Comparison of ENCODE assay signal across 20 cellular contexts in the genomic region with DNA sequence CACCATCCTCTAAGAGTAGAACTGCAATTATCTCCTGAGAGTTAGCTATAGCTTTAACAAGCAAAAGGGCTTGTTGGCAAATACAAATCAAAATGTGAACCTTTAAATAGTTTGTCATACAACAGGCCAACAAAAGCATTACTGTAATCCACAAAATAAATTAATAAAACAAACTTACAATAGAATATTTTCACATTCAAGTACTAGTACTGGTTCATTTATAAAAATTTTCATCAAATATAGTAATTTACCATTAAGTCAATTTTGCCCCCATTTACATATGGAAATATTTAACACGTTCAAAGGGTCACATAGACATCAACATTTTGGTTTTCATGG. TPM values are rescaled to one million over a fixed set of nuclear protein-coding genes. Genes with fewer than 3 reads are reported as not detected.
DNase-seq lines count a peak whose midpoint lies in the region; ATAC-seq and TF ChIP-seq lines count a peak whose summit lies in the region.
"Had no signal": no experiment of that assay in that cellular context is flagged by ENCODE, and none has a peak within 500 bp of the region (broad histone marks: within the 10 kb centered on the region; RNA-seq: fewer than 3 reads in every experiment).

No MANE protein-coding gene starts in this region.

- no peak for TF ChIP-seq POLR2A in lower leg skin (IDR thresholded peaks at IDR 0.05)

- peaks cover 66% of the 10 kb centered on the region for H3K4me1 Mint-ChIP-seq in activated naive CD4-positive, alpha-beta T cell treated with anti-CD3 and anti-CD28 coated beads, Interleukin-2, amount 50 U/mL, for 24 hours
- peaks cover 26% of the 10 kb centered on the region for H3K4me1 Mint-ChIP-seq in activated T-helper 17 cell treated with anti-CD3 and anti-CD28 coated beads, Interleukin-2, amount 50 U/mL, for 72 hours
- peaks cover 13% of the 10 kb centered on the region for H3K4me1 Mint-ChIP-seq in memory B cell
- peaks cover 9 to 40% of the 10 kb centered on the region in 2 donors for H3K4me1 Mint-ChIP-seq in stimulated activated naive B cell treated with anti-CD40 and anti-IgM and Interleukin-4, amounts not matched to agents 10 μg/mL and 1 μg/mL and 100 μg/mL, for 72 hours

- no peak overlapping the region for H3K4me3 ChIP-seq in lower leg skin (ENCODE audit: low read depth, poor library complexity, severe bottlenecking)
- H3K4me3 ChIP-seq: BLaER1 treated with 17β-estradiol and CSF1 and Interleukin-3, amounts not matched to agents 10 nM and 100 nM; right atrium auricular region; thoracic aorta had no signal

- ATAC-seq in activated naive CD4-positive, alpha-beta T cell treated with anti-CD3 and anti-CD28 coated beads, Interleukin-2, amount 50 U/mL, for 72 hours, result no peak
- no peak for ATAC-seq in activated T-helper 17 cell treated with anti-CD3 and anti-CD28 coated beads, Interleukin-2, amount 50 U/mL, for 72 hours (replicated peaks)
- no peak for ATAC-seq in memory B cell (ENCODE audit: low read depth)
- ATAC-seq in stimulated activated naive B cell treated with anti-CD40 and anti-IgM and Interleukin-4, amounts not matched to agents 10 μg/mL and 1 μg/mL and 100 μg/mL, for 72 hours (replicated peaks), result no peak
- ATAC-seq: left lobe of liver had no signal

- H3K27ac Mint-ChIP-seq in activated naive CD4-positive, alpha-beta T cell treated with anti-CD3 and anti-CD28 coated beads, Interleukin-2, amount 50 U/mL, for 24 hours, result peak overlapping the region; percentile 12
- peak overlapping the region in 1 of 2 donors; percentile 82 for H3K27ac Mint-ChIP-seq in activated naive CD4-positive, alpha-beta T cell treated with anti-CD3 and anti-CD28 coated beads, Interleukin-2, amount 50 U/mL, for 72 hours
- H3K27ac Mint-ChIP-seq in activated T-helper 17 cell treated with anti-CD3 and anti-CD28 coated beads, Interleukin-2, amount 50 U/mL, for 72 hours, result no peak overlapping the region
- peak overlapping the region; percentile 24 for H3K27ac Mint-ChIP-seq in memory B cell
- H3K27ac Mint-ChIP-seq in stimulated activated naive B cell treated with anti-CD40 and anti-IgM and Interleukin-4, amounts not matched to agents 10 μg/mL and 1 μg/mL and 100 μg/mL, for 72 hours, result peak overlapping the region; percentile 9

- intact Hi-C loops in lower leg skin (cut with DNase I; ENCODE audit: low total_unique reads), result no loop called here

- H3K9me3 Mint-ChIP-seq in activated naive CD4-positive, alpha-beta T cell treated with anti-CD3 and anti-CD28 coated beads, Interleukin-2, amount 50 U/mL, for 24 hours, result no peaks in the 10 kb centered on the region
- no peaks in the 10 kb centered on the region for H3K9me3 Mint-ChIP-seq in activated naive CD4-positive, alpha-beta T cell treated with anti-CD3 and anti-CD28 coated beads, Interleukin-2, amount 50 U/mL, for 72 hours
- no peaks in the 10 kb centered on the region for H3K9me3 Mint-ChIP-seq in activated T-helper 17 cell treated with anti-CD3 and anti-CD28 coated beads, Interleukin-2, amount 50 U/mL, for 72 hours
- H3K9me3 Mint-ChIP-seq in memory B cell, result no peaks in the 10 kb centered on the region
- H3K9me3 Mint-ChIP-seq in stimulated activated naive B cell treated with anti-CD40 and anti-IgM and Interleukin-4, amounts not matched to agents 10 μg/mL and 1 μg/mL and 100 μg/mL, for 72 hours, result no peaks in the 10 kb centered on the region

- H3K4me3 Mint-ChIP-seq in activated naive CD4-positive, alpha-beta T cell treated with anti-CD3 and anti-CD28 coated beads, Interleukin-2, amount 50 U/mL, for 24 hours, result peak overlapping the region; percentile 75
- H3K4me3 Mint-ChIP-seq in activated T-helper 17 cell treated with anti-CD3 and anti-CD28 coated beads, Interleukin-2, amount 50 U/mL, for 72 hours, result peak overlapping the region; percentile 69
- no peak overlapping the region for H3K4me3 Mint-ChIP-seq in memory B cell
- H3K4me3 Mint-ChIP-seq in stimulated activated naive B cell treated with anti-CD40 and anti-IgM and Interleukin-4, amounts not matched to agents 10 μg/mL and 1 μg/mL and 100 μg/mL, for 72 hours, result no peak overlapping the region

- WGBS in lower leg skin, 2 donors, result 50 to 59% methylated on average over 1 of the region's 1 CpG

- H3K36me3 Mint-ChIP-seq in activated naive CD4-positive, alpha-beta T cell treated with anti-CD3 and anti-CD28 coated beads, Interleukin-2, amount 50 U/mL, for 24 hours, result peaks cover 18% of the 10 kb centered on the region
- H3K36me3 Mint-ChIP-seq in activated naive CD4-positive, alpha-beta T cell treated with anti-CD3 and anti-CD28 coated beads, Interleukin-2, amount 50 U/mL, for 72 hours, result peaks cover 5 to 48% of the 10 kb centered on the region in 2 donors
- peaks cover 100% of the 10 kb centered on the region for H3K36me3 Mint-ChIP-seq in activated T-helper 17 cell treated with anti-CD3 and anti-CD28 coated beads, Interleukin-2, amount 50 U/mL, for 72 hours (ENCODE audit: low read depth)
- H3K36me3 Mint-ChIP-seq in memory B cell, result peaks cover 22% of the 10 kb centered on the region
- peaks cover 26 to 33% of the 10 kb centered on the region in 2 donors for H3K36me3 Mint-ChIP-seq in stimulated activated naive B cell treated with anti-CD40 and anti-IgM and Interleukin-4, amounts not matched to agents 10 μg/mL and 1 μg/mL and 100 μg/mL, for 72 hours

- no peak for DNase-seq in activated naive CD4-positive, alpha-beta T cell treated with anti-CD3 and anti-CD28 coated beads, Interleukin-2, amount 50 U/mL, for 72 hours (ENCODE audit: low spot score in 2 of 2)
- DNase-seq in memory B cell (ENCODE audit: low spot score in 2 of 2), result no peak
- no peak for DNase-seq in stimulated activated naive B cell treated with anti-CD40 and anti-IgM and Interleukin-4, amounts not matched to agents 10 μg/mL and 1 μg/mL and 100 μg/mL, for 72 hours
- no peak for DNase-seq in C1 segment of cervical spinal cord (lab: John Stamatoyannopoulos, UW)
- DNase-seq in lower leg skin (ENCODE audit: low spot score in 2 of 2), result no peak
- DNase-seq in stimulated activated naive CD4-positive, alpha-beta T cell treated with Interleukin-2 at 50 U/mL for 16 hours (lab: John Stamatoyannopoulos, UW), result no peak
- DNase-seq: ACHN; activated CD8-positive, alpha-beta memory T cell treated with anti-CD3 and anti-CD28 coated beads, Interleukin-2, amount 50 U/mL, for 4 hours; activated naive CD4-positive, alpha-beta T cell treated with Interleukin-2 at 50 U/mL for 16 hours; Kasumi-1; NCI-H1105; NCI-H510A treated with DMSO at 0.1 percent for 48 hours; nucleus accumbens; T1000 had no signal

- no peak for TF ChIP-seq CTCF in lower leg skin (IDR thresholded peaks at IDR 0.05)

- H3K27me3 Mint-ChIP-seq in activated naive CD4-positive, alpha-beta T cell treated with anti-CD3 and anti-CD28 coated beads, Interleukin-2, amount 50 U/mL, for 24 hours, result no peaks in the 10 kb centered on the region
- no peaks in the 10 kb centered on the region for H3K27me3 Mint-ChIP-seq in activated T-helper 17 cell treated with anti-CD3 and anti-CD28 coated beads, Interleukin-2, amount 50 U/mL, for 72 hours
- no peaks in the 10 kb centered on the region for H3K27me3 Mint-ChIP-seq in memory B cell
- no peaks in the 10 kb centered on the region for H3K27me3 Mint-ChIP-seq in stimulated activated naive B cell treated with anti-CD40 and anti-IgM and Interleukin-4, amounts not matched to agents 10 μg/mL and 1 μg/mL and 100 μg/mL, for 72 hours

RNA-seq across cellular contexts. Expression of a gene that starts 9.4 kb away (rescaled TPM):
- 100 to 1,000 TPM; 343 to 380 TPM for total RNA-seq in activated naive CD4-positive, alpha-beta T cell treated with anti-CD3 and anti-CD28 coated beads, Interleukin-2, amount 50 U/mL, for 72 hours
- 100 to 1,000 TPM; 295 to 359 TPM for total RNA-seq in activated T-helper 17 cell treated with anti-CD3 and anti-CD28 coated beads, Interleukin-2, amount 50 U/mL, for 72 hours
- 100 to 1,000 TPM; 165 to 303 (median 188) TPM for total RNA-seq in lower leg skin

RNA-seq across cellular contexts. Expression of a gene that starts 33.4 kb away (rescaled TPM):
- 100 to 1,000 TPM; 111 to 120 TPM for total RNA-seq in activated naive CD4-positive, alpha-beta T cell treated with anti-CD3 and anti-CD28 coated beads, Interleukin-2, amount 50 U/mL, for 72 hours
- 100 to 1,000 TPM in 1 of 2 donors, 10 to 100 TPM in 1; 93.0 to 134 TPM for total RNA-seq in activated T-helper 17 cell treated with anti-CD3 and anti-CD28 coated beads, Interleukin-2, amount 50 U/mL, for 72 hours
- 100 to 1,000 TPM in 3 of 4 donors, 10 to 100 TPM in 1; 57.4 to 242 (median 150) TPM for total RNA-seq in lower leg skin

RNA-seq across cellular contexts. Expression of a gene that starts 33.5 kb away (rescaled TPM):
- 10 to 100 TPM; 48.5 to 50.1 TPM for total RNA-seq in activated naive CD4-positive, alpha-beta T cell treated with anti-CD3 and anti-CD28 coated beads, Interleukin-2, amount 50 U/mL, for 72 hours
- total RNA-seq in activated T-helper 17 cell treated with anti-CD3 and anti-CD28 coated beads, Interleukin-2, amount 50 U/mL, for 72 hours, result 10 to 100 TPM; 41.1 to 49.2 TPM
- total RNA-seq in lower leg skin, result 10 to 100 TPM; 39.6 to 48.4 (median 44.0) TPM

RNA-seq across cellular contexts. Expression of a gene that starts 39.2 kb away (rescaled TPM):
- 10 to 100 TPM; 58.5 to 71.4 TPM for total RNA-seq in activated naive CD4-positive, alpha-beta T cell treated with anti-CD3 and anti-CD28 coated beads, Interleukin-2, amount 50 U/mL, for 72 hours
- 10 to 100 TPM; 70.3 to 73.0 TPM for total RNA-seq in activated T-helper 17 cell treated with anti-CD3 and anti-CD28 coated beads, Interleukin-2, amount 50 U/mL, for 72 hours
- 10 to 100 TPM; 30.5 to 53.3 (median 33.4) TPM for total RNA-seq in lower leg skin

Comparison
In these comparisons a context has a peak if more than half of its experiments do, and no peak if none do; other contexts are left out.
1. H3K4me3 Mint-ChIP-seq: peak in activated naive CD4-positive, alpha-beta T cell treated with anti-CD3 and anti-CD28 coated beads, Interleukin-2, amount 50 U/mL, for 24 hours (single experiment) and activated T-helper 17 cell treated with anti-CD3 and anti-CD28 coated beads, Interleukin-2, amount 50 U/mL, for 72 hours (single experiment); none in memory B cell (single experiment) and stimulated activated naive B cell treated with anti-CD40 and anti-IgM and Interleukin-4, amounts not matched to agents 10 μg/mL and 1 μg/mL and 100 μg/mL, for 72 hours (0 of 2).